4 cellular contexts compared by ENCODE assay signal in the genomic region with DNA sequence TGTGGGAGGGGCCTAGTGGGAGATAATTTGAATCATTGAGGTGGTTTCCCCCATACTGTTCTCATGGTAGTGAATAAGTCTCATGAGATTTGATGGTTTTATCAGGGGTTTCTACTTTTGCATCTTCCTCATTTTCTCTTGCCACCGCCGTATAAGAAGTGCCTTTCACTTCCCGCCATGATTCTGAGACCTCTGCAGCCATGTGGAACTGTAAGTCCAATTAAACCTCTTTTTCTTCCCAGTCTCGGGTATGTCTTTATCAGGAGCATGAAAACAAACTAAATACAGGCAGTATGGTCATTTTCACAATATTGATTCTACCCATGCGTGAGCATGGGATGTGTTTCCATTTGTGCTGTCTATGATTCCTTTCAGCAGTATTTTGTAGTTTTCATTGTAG. TPM values are rescaled to one million over a fixed set of nuclear protein-coding genes. Genes with fewer than 3 reads are reported as not detected.
"Had no signal": no experiment of that assay in that cellular context is flagged by ENCODE, and none has a peak within 500 bp of the region (broad histone marks: within the 10 kb centered on the region; RNA-seq: fewer than 3 reads in every experiment).

No MANE protein-coding gene starts in this region.

RNA-seq across cellular contexts. Expression of gene SCN2B, which starts 16.4 kb away (rescaled TPM):
- total RNA-seq: PC-3, SJSA1 had no signal

RNA-seq across cellular contexts. Expression of gene JAML, which starts 32.0 kb away (rescaled TPM):
- total RNA-seq: M059J, PC-3, SJSA1 had no signal
- polyA plus RNA-seq: SK-N-SH had no signal

RNA-seq across cellular contexts. Expression of gene SCN4B, which starts 40.2 kb away (rescaled TPM):
- total RNA-seq: PC-3, SJSA1 had no signal

RNA-seq across cellular contexts. Expression of gene MPZL3, which starts 59.3 kb away (rescaled TPM):
- total RNA-seq: SJSA1 had no signal
